In genomic region chr11:120985718-120986569, GRCh38 we compare ENCODE assay signal across 8 cellular contexts. TPM values are rescaled to one million over a fixed set of nuclear protein-coding genes. Genes with fewer than 3 reads are reported as not detected.
A peak's percentile ranks its signal among the peaks of the same experiment; 100 is the strongest.
DNase-seq lines count a peak whose midpoint lies in the region; ATAC-seq and TF ChIP-seq lines count a peak whose summit lies in the region.

No MANE protein-coding gene starts in this region.

- H3K4me3 Mint-ChIP-seq in neural crest cell = peak overlapping the region; percentile 68
- H3K4me3 Mint-ChIP-seq in type B pancreatic cell = peak overlapping the region; percentile 74

- DNase-seq in NCI-H2171 treated with DMSO at 0.1 percent for 48 hours (lab: John Stamatoyannopoulos, UW) (peak; percentile 32), fibroblast of mammary gland (ENCODE audit: low read depth) (peak; percentile 18), neural crest cell (ENCODE audit: low read depth, low spot score) (peak; percentile 30), type B pancreatic cell (ENCODE audit: extremely low spot score, unreplicated experiment) (no peak), SKM-1 (lab: John Stamatoyannopoulos, UW; ENCODE audit: unreplicated experiment) (no peak)
- peak; percentile 44 to 57 for DNase-seq in activated T-cell treated with anti-CD3 and anti-CD28 coated beads, Interleukin-2, amount 50 U/mL, for 48 hours

- H3K27me3 Mint-ChIP-seq in neural crest cell (ENCODE audit: low read depth) = peaks cover 15% of the 10 kb centered on the region
- H3K27me3 Mint-ChIP-seq in type B pancreatic cell = peaks cover 61% of the 10 kb centered on the region

- H3K27ac ChIP-seq in C4-2B = peak overlapping the region; percentile 55

- no peaks in the 10 kb centered on the region for H3K36me3 Mint-ChIP-seq in neural crest cell (ENCODE audit: low read depth)
- peaks cover 3% of the 10 kb centered on the region for H3K36me3 Mint-ChIP-seq in type B pancreatic cell

- no peak overlapping the region for H3K27ac Mint-ChIP-seq in neural crest cell (ENCODE audit: unreplicated experiment)
- no peak overlapping the region for H3K27ac Mint-ChIP-seq in type B pancreatic cell

- H3K9me3 Mint-ChIP-seq in neural crest cell (no peaks in the 10 kb centered on the region), type B pancreatic cell (no peaks in the 10 kb centered on the region)

- H3K4me1 Mint-ChIP-seq in neural crest cell = peaks cover 9% of the 10 kb centered on the region
- no peaks in the 10 kb centered on the region for H3K4me1 Mint-ChIP-seq in type B pancreatic cell (ENCODE audit: unreplicated experiment)

- TF ChIP-seq CTCF in C4-2B (conservative IDR thresholded peaks at IDR 0.05) (peak; percentile 67), fibroblast of mammary gland (conservative IDR thresholded peaks at IDR 0.05; ENCODE audit: control insufficient read depth, insufficient read depth, low read depth, low read length) (no peak), neural crest cell (conservative IDR thresholded peaks at IDR 0.05) (peak; percentile 51), type B pancreatic cell (conservative IDR thresholded peaks at IDR 0.05) (peak; percentile 56)

- ATAC-seq in GM19468 (IDR thresholded peaks at IDR 0.05; ENCODE audit: extremely low read depth, unreplicated experiment) = peak; percentile 56

- peak overlapping the region; percentile 20 for H3K4me3 ChIP-seq in fibroblast of mammary gland (ENCODE audit: control insufficient read depth, low read depth, low read length)

RNA-seq across cellular contexts. Expression of gene TBCEL, which starts 38.0 kb away (rescaled TPM):
- total RNA-seq in neural crest cell = 18.6 and 19.7 TPM in 2 replicates
- 35.0 and 40.5 TPM in 2 replicates for total RNA-seq in type B pancreatic cell (ENCODE audit: low replicate concordance)

Comparison
In these comparisons a context has a peak if more than half of its experiments do, and no peak if none do; other contexts are left out.
1. DNase-seq: peak in NCI-H2171 treated with DMSO at 0.1 percent for 48 hours (single experiment), activated T-cell treated with anti-CD3 and anti-CD28 coated beads, Interleukin-2, amount 50 U/mL, for 48 hours (2 of 2), fibroblast of mammary gland (single experiment) and neural crest cell (single experiment); none in type B pancreatic cell (single experiment) and SKM-1 (single experiment).